Comparison of ENCODE assay signal across 21 cellular contexts in genomic region chr4:37246891-37247290, GRCh38. TPM values are rescaled to one million over a fixed set of nuclear protein-coding genes. Genes with fewer than 3 reads are reported as not detected.
DNase-seq lines count a peak whose midpoint lies in the region; ATAC-seq, FAIRE-seq and TF ChIP-seq lines count a peak whose summit lies in the region.
"Had no signal": no experiment of that assay in that cellular context is flagged by ENCODE, and none has a peak within 500 bp of the region (broad histone marks: within the 10 kb centered on the region; RNA-seq: fewer than 3 reads in every experiment).

No MANE protein-coding gene starts in this region.

- H3K27ac ChIP-seq in PC-3 (ENCODE audit: low read length) (no peak overlapping the region), coronary artery (no peak overlapping the region)

- H3K9ac ChIP-seq in PC-3 (ENCODE audit: low read length) = no peak overlapping the region
- H3K9ac ChIP-seq: SK-N-SH had no signal

- no peaks in the 10 kb centered on the region for H3K9me2 ChIP-seq in PC-3 (replicated peaks; ENCODE audit: low read length)
- H3K9me2 ChIP-seq: SK-N-SH had no signal

- no peak overlapping the region for H2AFZ ChIP-seq in PC-3 (ENCODE audit: low read length)
- H2AFZ ChIP-seq: GM23338 had no signal

- no peaks in the 10 kb centered on the region for H3K9me3 ChIP-seq in PC-3 (ENCODE audit: low read length)
- H3K9me3 ChIP-seq: SK-N-SH had no signal

- POLR2A ChIA-PET in PC-3 (lab: Charles Lee; ENCODE audit: unreplicated experiment) = no interaction called here

- FAIRE-seq in GM12891 (lab: Jason Lieb, UNC) (no peak), urothelium cell line (lab: Jason Lieb, UNC) (no peak)
- FAIRE-seq: GM12878, GM18507, RCC 7860 had no signal

- no peak for TF ChIP-seq POLR2A in GM12891 (IDR thresholded peaks at IDR 0.05; ENCODE audit: low read depth, low read length)

- ATAC-seq in PC-3 = no peak
- ATAC-seq: GM12878, GM23338, T-cell had no signal

- intact Hi-C loops in PC-3 (cut with micrococcal nuclease) = no loop called here

- DNase-seq in COLO668 (lab: John Stamatoyannopoulos, UW; ENCODE audit: unreplicated experiment) = peak; percentile 20
- DNase-seq in COR-L47 (lab: John Stamatoyannopoulos, UW) = peak; percentile 14
- DNase-seq in NCI-H2029 treated with DMSO at 0.1 percent for 48 hours (lab: John Stamatoyannopoulos, UW) = peak; percentile 11
- peak; percentile 20 for DNase-seq in PC-3
- DNase-seq in GM12891 (ENCODE audit: insufficient read length, low spot score) = no peak
- no peak for DNase-seq in coronary artery (ENCODE audit: low spot score)
- DNase-seq in urothelium cell line (ENCODE audit: low spot score) = no peak
- DNase-seq: DND-41, GDM1, KG1, NCI-H1048, NCI-H1694 treated with DMSO at 0.1 percent for 48 hours, Right ventricle myocardium superior, SK-N-SH, T-cell, T-helper 9 cell had no signal

- H3K27me3 ChIP-seq in PC-3 (ENCODE audit: low read length) = peaks cover 27% of the 10 kb centered on the region

- no TSS peak for BruUV-seq in PC-3 (replicated peaks; lab: Mats Ljungman, UMichigan)

- no peaks in the 10 kb centered on the region for H3F3A ChIP-seq in PC-3 (ENCODE audit: low read length, unreplicated experiment)

- H3K79me2 ChIP-seq in PC-3 (ENCODE audit: low read length) = no peaks in the 10 kb centered on the region

- CTCF ChIA-PET in PC-3 (lab: Charles Lee) = no interaction called here

- no peak for TF ChIP-seq CTCF in PC-3 (conservative IDR thresholded peaks at IDR 0.05; ENCODE audit: low read depth, low read length)
- TF ChIP-seq CTCF in coronary artery (IDR thresholded peaks at IDR 0.05) = no peak

- no peaks in the 10 kb centered on the region for H3K4me1 ChIP-seq in PC-3 (ENCODE audit: insufficient read depth, low read length)

- H3K4me3 ChIP-seq in PC-3 (ENCODE audit: low read length) = no peak overlapping the region
- no peak overlapping the region for H3K4me3 ChIP-seq in coronary artery
- H3K4me3 ChIP-seq: GM12878 had no signal

- no peak overlapping the region for H3K4me2 ChIP-seq in PC-3 (ENCODE audit: low read length)
- H3K4me2 ChIP-seq: GM23338, SK-N-SH had no signal

- H3K36me3 ChIP-seq in PC-3 (ENCODE audit: low read depth, low read length) = no peaks in the 10 kb centered on the region

- H4K20me1 ChIP-seq in PC-3 (ENCODE audit: low read length) = no peaks in the 10 kb centered on the region

TF ChIP-seq in GM12891, 5 proteins besides CTCF, POLR2A, EP300 and RAD21:
- TF ChIP-seq PAX5 (IDR thresholded peaks at IDR 0.05; ENCODE audit: insufficient read depth, low read length, severe bottlenecking) (no peak), POU2F2 (IDR thresholded peaks at IDR 0.05; ENCODE audit: low read depth, low read length) (no peak), SPI1 (IDR thresholded peaks at IDR 0.05; ENCODE audit: low read depth, low read length) (no peak), TAF1 (IDR thresholded peaks at IDR 0.05; ENCODE audit: low read depth, low read length) (no peak), POLR2AphosphoS5 (IDR thresholded peaks at IDR 0.05; ENCODE audit: low read depth, low read length) (no peak)

RNA-seq across cellular contexts. Expression of gene NWD2, which starts 2.3 kb away (rescaled TPM):
- under 0.01 and 0.06 TPM in 2 replicates for total RNA-seq in PC-3 (2014; rRNA removed)
- 0.01 TPM for polyA plus RNA-seq in GM12891 (2012; ENCODE audit: low read depth, missing spikeins)
- total RNA-seq: GM12878, M059J, T-cell had no signal
- polyA plus RNA-seq: GM12878, GM23338, SK-N-SH had no signal

Comparison
In these comparisons a context has a peak if more than half of its experiments do, and no peak if none do; other contexts are left out.
1. DNase-seq: peak in COLO668 (single experiment), COR-L47 (single experiment), NCI-H2029 treated with DMSO at 0.1 percent for 48 hours (single experiment) and PC-3 (single experiment); none in GM12891 (single experiment), coronary artery (single experiment) and urothelium cell line (single experiment).